Comparison of ENCODE assay signal across 8 cellular contexts in the genomic region with DNA sequence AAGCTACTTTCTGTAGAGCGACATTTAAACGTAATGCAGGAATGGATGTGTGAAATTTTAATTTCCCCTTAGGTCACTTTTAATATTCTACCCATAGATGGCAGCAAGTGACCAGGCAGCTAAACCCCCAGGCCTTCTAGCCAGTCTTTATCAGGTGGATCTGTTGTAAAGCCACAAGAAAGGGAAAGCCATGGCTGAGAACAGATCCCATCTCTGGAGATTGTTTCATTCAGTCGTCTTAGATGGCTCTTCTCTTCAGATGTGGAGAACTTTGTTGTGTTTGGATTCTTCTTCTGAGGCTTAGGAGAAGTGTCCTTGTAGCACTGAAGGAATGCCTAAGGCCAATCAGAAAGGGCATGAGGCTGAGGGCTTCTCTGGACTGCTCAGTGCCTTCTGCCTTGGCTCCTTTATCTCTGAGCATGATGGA. TPM values are rescaled to one million over a fixed set of nuclear protein-coding genes. Genes with fewer than 3 reads are reported as not detected.
DNase-seq lines count a peak whose midpoint lies in the region; TF ChIP-seq lines count a peak whose summit lies in the region.

No MANE protein-coding gene starts in this region.

- CTCF ChIA-PET in AG04449 (lab: Yijun Ruan, JAX), result interaction anchor here (0.6 to 28.3 kb wide), 45 partner anchors 9 to 1641 kb away, joined by 3 to 530 read pairs (median 4); partner anchors contain the start of gene RNF182

- H3K4me1 Mint-ChIP-seq in immature natural killer cell, result no peaks in the 10 kb centered on the region

- no peaks in the 10 kb centered on the region for H3K36me3 ChIP-seq in SU-DHL-6 (ENCODE audit: low read length)
- no peaks in the 10 kb centered on the region for H3K36me3 ChIP-seq in brain microvascular endothelial cell (replicated peaks)

- H3K4me3 Mint-ChIP-seq in immature natural killer cell, result no peak overlapping the region

- no peak overlapping the region for H3K4me3 ChIP-seq in AG04449 (ENCODE audit: low read depth, low read length)
- no peak overlapping the region for H3K4me3 ChIP-seq in GM12875 (ENCODE audit: low read depth, low read length)
- H3K4me3 ChIP-seq in SU-DHL-6 (ENCODE audit: insufficient read depth, low read length, poor library complexity, severe bottlenecking), result no peak overlapping the region
- H3K4me3 ChIP-seq in brain microvascular endothelial cell (ENCODE audit: low read depth, low read length), result no peak overlapping the region

- no peaks in the 10 kb centered on the region for H3K9me3 Mint-ChIP-seq in immature natural killer cell

- in situ Hi-C loops in brain microvascular endothelial cell (cut with HindIII; ENCODE audit: low pct_ligation_motif_present, low sequenced_read_pairs), result loop anchor here (25.0 kb wide), 1 partner anchor 153 kb away; no protein-coding TSS in a partner anchor

- no peaks in the 10 kb centered on the region for H3K36me3 Mint-ChIP-seq in immature natural killer cell

- H3F3A ChIP-seq in SU-DHL-6 (ENCODE audit: insufficient read depth), result no peaks in the 10 kb centered on the region

- H3K79me2 ChIP-seq in SU-DHL-6 (ENCODE audit: insufficient read depth, low read length), result no peaks in the 10 kb centered on the region

- POLR2A ChIA-PET in AG04449 (lab: Yijun Ruan, JAX), result no interaction called here

- H2AFZ ChIP-seq in SU-DHL-6 (ENCODE audit: low read depth, low read length, severe bottlenecking), result no peak overlapping the region

- DNase-seq in AG04449 (ENCODE audit: low read depth, low spot score) (peak; percentile 38), NCI-H1417 treated with DMSO at 0.1 percent for 48 hours (lab: John Stamatoyannopoulos, UW) (peak; percentile 39), brain microvascular endothelial cell (peak; percentile 60), immature natural killer cell (peak; percentile 46 to 49 (median 47)), mesenteric fat pad (ENCODE audit: low spot score) (no peak)
- DNase-seq in stimulated activated CD4-positive, alpha-beta T cell treated with anti-CD3 and anti-CD28 coated beads, Interleukin-2, amount 100 ng/mL, for 4 hours (ENCODE audit: low read depth), result peak; percentile 13

- peak; percentile 47 for TF ChIP-seq CTCF in AG04449 (IDR thresholded peaks at IDR 0.05; ENCODE audit: insufficient read depth, low read length, missing control alignments)
- peak; percentile 51 for TF ChIP-seq CTCF in GM12875 (IDR thresholded peaks at IDR 0.05; ENCODE audit: borderline replicate concordance, insufficient read depth, low read depth, low read length)
- TF ChIP-seq CTCF in SU-DHL-6 (IDR thresholded peaks at IDR 0.05; ENCODE audit: insufficient read depth, low read length, poor library complexity, severe bottlenecking), result peak; percentile 85
- peak; percentile 73 for TF ChIP-seq CTCF in brain microvascular endothelial cell (IDR thresholded peaks at IDR 0.05; ENCODE audit: low read depth, low read length, missing control alignments)

- H4K20me1 ChIP-seq in SU-DHL-6 (ENCODE audit: low read depth, low read length), result no peaks in the 10 kb centered on the region

- no peaks in the 10 kb centered on the region for H3K9me2 ChIP-seq in SU-DHL-6 (replicated peaks; ENCODE audit: insufficient read depth, low read length)

- peaks cover 1 to 8% (median 5%) of the 10 kb centered on the region in 3 donors for H3K27me3 Mint-ChIP-seq in immature natural killer cell (ENCODE audit: low read depth in 3 of 3)

- no peak overlapping the region for H3K27ac ChIP-seq in SU-DHL-6 (ENCODE audit: low read depth, low read length)
- H3K27ac ChIP-seq in brain microvascular endothelial cell, result no peak overlapping the region

- H3K27ac Mint-ChIP-seq in immature natural killer cell, result no peak overlapping the region

- no peaks in the 10 kb centered on the region for H3K27me3 ChIP-seq in SU-DHL-6 (ENCODE audit: low read length)
- no peaks in the 10 kb centered on the region for H3K27me3 ChIP-seq in brain microvascular endothelial cell (replicated peaks)

- no peak overlapping the region for H3K4me2 ChIP-seq in SU-DHL-6 (ENCODE audit: low read depth, low read length, poor library complexity, severe bottlenecking)

- no peak overlapping the region for H3K9ac ChIP-seq in SU-DHL-6 (ENCODE audit: low read length)

- H3K9me3 ChIP-seq in SU-DHL-6 (ENCODE audit: insufficient read depth, low read length), result no peaks in the 10 kb centered on the region

RNA-seq across cellular contexts. Expression of gene RNF182, which starts 15.8 kb away (rescaled TPM):
- not detected for polyA plus RNA-seq in immature natural killer cell
- total RNA-seq in mesenteric fat pad, result 1.7 TPM
